ENCODE assay signal across 8 cellular contexts in the genomic region with DNA sequence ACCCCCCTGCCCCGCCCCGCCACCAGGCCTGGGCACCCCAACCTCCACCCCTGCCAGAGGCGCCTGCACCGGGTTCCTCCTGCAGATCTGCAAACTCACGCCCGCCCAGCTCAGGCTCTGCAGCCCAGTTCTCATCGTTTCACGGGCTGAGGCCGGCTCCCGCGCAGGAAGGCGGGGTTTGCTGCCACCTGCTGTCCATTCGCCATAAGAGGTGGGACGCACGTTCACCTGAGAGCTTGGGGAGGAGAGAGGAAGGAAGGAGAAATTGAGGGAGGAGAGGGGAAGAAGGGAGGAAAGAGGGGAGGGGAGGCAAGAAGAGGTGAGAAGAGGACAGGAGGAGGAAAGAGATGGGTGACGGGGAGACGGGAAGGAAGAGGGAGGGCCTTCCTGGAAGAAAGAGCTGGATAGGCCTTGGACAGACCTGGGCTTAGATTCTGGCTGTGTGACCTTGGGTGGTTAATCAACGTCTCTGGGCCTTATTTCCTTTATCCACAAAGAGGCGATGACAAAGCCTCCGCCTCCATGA.
DNase-seq lines count a peak whose midpoint lies in the region.

No MANE protein-coding gene starts in this region.

- DNase-seq in AML-193 (lab: John Stamatoyannopoulos, UW) (peak; percentile 57 to 58), GM19240 (ENCODE audit: insufficient read length, low spot score) (peak; percentile 64), NCI-H2227 (lab: John Stamatoyannopoulos, UW; ENCODE audit: unreplicated experiment) (peak; percentile 83), dermis blood vessel endothelial cell (peak; percentile 82), medulla oblongata (ENCODE audit: extremely low spot score) (peak; percentile 58), OCI-M2 (lab: John Stamatoyannopoulos, UW; ENCODE audit: unreplicated experiment) (no peak)
- peak; percentile 51 to 58 for DNase-seq in activated CD4-positive, alpha-beta T cell treated with anti-CD3 and anti-CD28 coated beads, Interleukin-2, amount 50 U/mL, for 24 hours (ENCODE audit: low read depth in 1 of 2, low spot score in 1 of 2)
- DNase-seq in stimulated activated CD8-positive, alpha-beta memory T cell treated with anti-CD3 and anti-CD28 coated beads, Interleukin-15, amount 100 ng/mL, for 48 hours (ENCODE audit: low read depth in 2 of 2) = peak; percentile 40 to 46
